In genomic region chr22:36336246-36337182, GRCh38 we compare ENCODE assay signal across 8 cellular contexts. TPM values are rescaled to one million over a fixed set of nuclear protein-coding genes. Genes with fewer than 3 reads are reported as not detected.
DNase-seq lines count a peak whose midpoint lies in the region; ATAC-seq, FAIRE-seq and TF ChIP-seq lines count a peak whose summit lies in the region.

No MANE protein-coding gene starts in this region.

- no peak for TF ChIP-seq RAD21 in K562 (CRISPR knock-in tag; conservative IDR thresholded peaks at IDR 0.05 in 1 of 2, IDR thresholded peaks at IDR 0.05 in 1 of 2)

- ATAC-seq in activated CD4-positive, alpha-beta T cell treated with anti-CD3 and anti-CD28 coated beads for 36 hours, result no peak
- ATAC-seq in K562, result no peak
- no peak for ATAC-seq in lung (ENCODE audit: insufficient read depth, low FRiP score)
- no peak for ATAC-seq in GM18870 (IDR thresholded peaks at IDR 0.05; ENCODE audit: unreplicated experiment)
- ATAC-seq in HG03460 (IDR thresholded peaks at IDR 0.05; ENCODE audit: unreplicated experiment), result no peak

- no peaks in the 10 kb centered on the region for H3K9me3 Mint-ChIP-seq in activated CD4-positive, alpha-beta T cell treated with anti-CD3 and anti-CD28 coated beads for 36 hours (ENCODE audit: low read depth)

- H3K4me1 ChIP-seq in K562 (replicated peaks in 1 of 2; ENCODE audit: control insufficient read depth in 2 of 2, insufficient read depth in 2 of 2, low read length in 2 of 2) (peaks cover 38 to 40% of the 10 kb centered on the region in 2 experiments), lung (ENCODE audit: control insufficient read depth in 2 of 2, insufficient read depth in 2 of 2, low read length in 2 of 2) (peaks cover 40 to 49% of the 10 kb centered on the region in 2 donors)

- WGBS in K562 (ENCODE audit: insufficient coverage, low coverage, missing lambda C conversion rate), result 97% methylated on average over 18 of the region's 26 CpGs
- WGBS in lung, 2 donors, result 72 to 78% methylated on average over 26 of the region's 26 CpGs

- H3K36me3 ChIP-seq in K562 (ENCODE audit: control insufficient read depth, insufficient read depth, low read length) (peaks cover 78% of the 10 kb centered on the region), lung (ENCODE audit: control insufficient read depth in 2 of 2, insufficient read depth in 2 of 2, low read length in 2 of 2) (peaks cover 11 to 52% of the 10 kb centered on the region in 2 donors)

- TF ChIP-seq POLR2A in K562 (conservative IDR thresholded peaks at IDR 0.05), result no peak

- peak overlapping the region; percentile 77 for H3K4me3 Mint-ChIP-seq in activated CD4-positive, alpha-beta T cell treated with anti-CD3 and anti-CD28 coated beads for 36 hours

- H3K4me2 ChIP-seq in K562 (ENCODE audit: insufficient read depth, low read length), result no peak overlapping the region

- H4K20me1 ChIP-seq in K562 (replicated peaks; ENCODE audit: control insufficient read depth, insufficient read depth, low read length), result no peaks in the 10 kb centered on the region

- H3K27me3 Mint-ChIP-seq in activated CD4-positive, alpha-beta T cell treated with anti-CD3 and anti-CD28 coated beads for 36 hours, result no peaks in the 10 kb centered on the region

- DNase-seq in activated CD4-positive, alpha-beta T cell treated with anti-CD3 and anti-CD28 coated beads for 36 hours, result no peak
- no peak for DNase-seq in activated CD4-positive, alpha-beta T cell treated with anti-CD3 and anti-CD28 coated beads for 48 hours
- no peak for DNase-seq in K562 (ENCODE audit: extremely low read depth in 1 of 4, low spot score in 3 of 4)
- DNase-seq in lung (ENCODE audit: low spot score), result no peak
- DNase-seq in kidney tubule cell (ENCODE audit: low spot score), result no peak

- H3K27ac ChIP-seq in K562 (ENCODE audit: extremely low read depth, low read depth, low read length) (no peak overlapping the region), lung (ENCODE audit: low read depth in 1 of 2, low read length in 1 of 2) (peak overlapping the region; percentile 63 to 71), temporal lobe (ENCODE audit: low read depth, low read length) (peak overlapping the region; percentile 98)

- peak overlapping the region in 1 of 2 experiments; percentile 43; a peak in 1 of 4 replicates for H3K9ac ChIP-seq in K562 (ENCODE audit: insufficient read depth in 1 of 2, low read depth in 2 of 2, low read length in 2 of 2)

- H3K79me2 ChIP-seq in K562 (ENCODE audit: control insufficient read depth, insufficient read depth, low read length), result peaks cover 26% of the 10 kb centered on the region

- in situ Hi-C loops in K562 (cut with MboI), result no loop called here

- FAIRE-seq in K562 (lab: Jason Lieb, UNC), result no peak

- H3K4me3 ChIP-seq in K562, result no peak overlapping the region
- no peak overlapping the region for H3K4me3 ChIP-seq in lung

- intact Hi-C loops in activated CD4-positive, alpha-beta T cell treated with anti-CD3 and anti-CD28 coated beads for 36 hours (cut with DNase I, micrococcal nuclease), result no loop called here
- intact Hi-C loops in K562 (cut with micrococcal nuclease), result no loop called here

- no peaks in the 10 kb centered on the region for H3K27me3 ChIP-seq in K562 (ENCODE audit: control insufficient read depth in 2 of 2, insufficient read depth in 2 of 2, low read length in 2 of 2)
- H3K27me3 ChIP-seq in lung (ENCODE audit: control insufficient read depth, insufficient read depth), result no peaks in the 10 kb centered on the region

- H3K4me1 Mint-ChIP-seq in activated CD4-positive, alpha-beta T cell treated with anti-CD3 and anti-CD28 coated beads for 36 hours, result peaks cover 94% of the 10 kb centered on the region

- H3K9me3 ChIP-seq in K562 (replicated peaks; ENCODE audit: control insufficient read depth, insufficient read depth, low read depth, low read length) (no peaks in the 10 kb centered on the region), lung (ENCODE audit: control insufficient read depth in 2 of 2, insufficient read depth in 1 of 2, low read length in 1 of 2) (no peaks in the 10 kb centered on the region)

- CTCF ChIA-PET in activated CD4-positive, alpha-beta T cell treated with anti-CD3 and anti-CD28 coated beads for 36 hours (lab: Charles Lee), result no interaction called here
- CTCF ChIA-PET in K562 (lab: Yijun Ruan, JAX; ENCODE audit: low intra/inter-chr PET ratio), result no interaction called here

- no peak for TF ChIP-seq EP300 in K562 (IDR thresholded peaks at IDR 0.05; ENCODE audit: low read length)

- peaks cover 84% of the 10 kb centered on the region for H3K36me3 Mint-ChIP-seq in activated CD4-positive, alpha-beta T cell treated with anti-CD3 and anti-CD28 coated beads for 36 hours (ENCODE audit: low read depth)

- no peaks in the 10 kb centered on the region for H3K9me1 ChIP-seq in K562 (ENCODE audit: control insufficient read depth, insufficient read depth, low read length)

- TF ChIP-seq CTCF in K562 (IDR thresholded peaks at IDR 0.05 in 2 of 3, conservative IDR thresholded peaks at IDR 0.05 in 1 of 3; ENCODE audit: insufficient read depth in 2 of 3, low read depth in 1 of 3, low read length in 3 of 3) (no peak), lung (IDR thresholded peaks at IDR 0.05; ENCODE audit: control extremely low read depth, extremely low read depth) (no peak)

- peak overlapping the region; percentile 99 for H3K27ac Mint-ChIP-seq in activated CD4-positive, alpha-beta T cell treated with anti-CD3 and anti-CD28 coated beads for 36 hours

- no peak overlapping the region for H2AFZ ChIP-seq in K562 (ENCODE audit: low read depth, low read length)

- no TSS peak for BruUV-seq in K562 (replicated peaks; lab: Mats Ljungman, UMichigan)

- POLR2A ChIA-PET in activated CD4-positive, alpha-beta T cell treated with anti-CD3 and anti-CD28 coated beads for 36 hours (lab: Charles Lee), result interaction anchor here (1.1 kb wide), 1 partner anchor 28 kb away, joined by 3 read pairs; no protein-coding TSS in a partner anchor
- POLR2A ChIA-PET in K562 (lab: Yijun Ruan, JAX), result interaction anchor here (0.6 kb wide), 1 partner anchor 90 kb away, joined by 3 read pairs; no protein-coding TSS in a partner anchor

TF ChIP-seq in K562, 482 proteins besides CTCF, POLR2A, EP300 and RAD21:
- TF ChIP-seq ZNF23 (CRISPR knock-in tag; IDR thresholded peaks at IDR 0.05) (peak; percentile 84), NUFIP1 (IDR thresholded peaks at IDR 0.05; ENCODE audit: partially characterized antibody) (no peak)

RNA-seq across cellular contexts. Expression of gene MYH9, which starts 51.3 kb away (rescaled TPM):
- 100 to 1,000 TPM; 720 to 773 TPM for total RNA-seq in activated CD4-positive, alpha-beta T cell treated with anti-CD3 and anti-CD28 coated beads for 36 hours
- 136 and 261 TPM in 2 replicates for total RNA-seq in K562 (2011; cell fraction: chromatin; rRNA removed; ENCODE audit: low replicate concordance)
- 51.3 and 57.4 TPM in 2 replicates for total RNA-seq in K562 (2011; cell fraction: nucleolus; rRNA removed)
- total RNA-seq in K562 (2011; cell fraction: nucleoplasm; rRNA removed), result 65.9 and 76.0 TPM in 2 replicates
- total RNA-seq in K562 (2014; rRNA removed) (60.1 and 60.4 TPM in 2 replicates), K562 (2014; rRNA removed; fragmentation: Illumina TruSeq; extraction: Trizol) (24.6 and 33.6 TPM in 2 replicates), K562 (2015; rRNA removed; fragmentation: Illumina TruSeq; extraction: Trizol) (24.1 and 30.5 TPM in 2 replicates), K562 (2021) (94.6 and 111 TPM in 2 replicates), lung (100 to 1,000 TPM; 398 to 667 TPM), temporal lobe (31.0 TPM)
- polyA plus RNA-seq in K562 (2011; rRNA removed) (24.1 and 34.2 TPM in 2 replicates), K562 (2014; fragmentation: Illumina TruSeq; extraction: Trizol) (31.3 and 44.5 TPM in 2 replicates), K562 (2014; fragmentation: Nextera tagmentation; extraction: Ambion mirVana) (1 to 10 TPM in 1 of 2 experiments, under 1 TPM in 1; 0.71 to 1.3 TPM), K562 (2014; rRNA removed) (34.2 and 37.4 TPM in 2 replicates), lung (100 to 1,000 TPM; 184 to 266 TPM)
- 10.2 and 12.5 TPM in 2 replicates for polyA plus RNA-seq in K562 (2011; cell fraction: cytosol; rRNA removed)
- polyA plus RNA-seq in K562 (2011; cell fraction: nucleus; rRNA removed), result 32.6 and 34.6 TPM in 2 replicates
- polyA plus RNA-seq in K562 (2012), result 54.3 and 92.2 TPM in 2 replicates
- 90.2 and 122 TPM in 2 replicates for polyA minus RNA-seq in K562 (2011; rRNA and poly(A)+ RNA removed)
- 59.8 and 63.1 TPM in 2 replicates for polyA minus RNA-seq in K562 (2011; cell fraction: cytosol; rRNA and poly(A)+ RNA removed)
- 20.6 and 41.5 TPM in 2 replicates for polyA minus RNA-seq in K562 (2011; cell fraction: nucleus; rRNA and poly(A)+ RNA removed)
